Comparison of ENCODE assay signal across 1 cellular context in genomic region chr10:99732033-99732912, GRCh38.
TF ChIP-seq lines count a peak whose summit lies in the region.

TSS of gene COX15 (minus strand) at chr10:99732127. CDS start at chr10:99732049, 78 bp downstream.
A gene with protein sequence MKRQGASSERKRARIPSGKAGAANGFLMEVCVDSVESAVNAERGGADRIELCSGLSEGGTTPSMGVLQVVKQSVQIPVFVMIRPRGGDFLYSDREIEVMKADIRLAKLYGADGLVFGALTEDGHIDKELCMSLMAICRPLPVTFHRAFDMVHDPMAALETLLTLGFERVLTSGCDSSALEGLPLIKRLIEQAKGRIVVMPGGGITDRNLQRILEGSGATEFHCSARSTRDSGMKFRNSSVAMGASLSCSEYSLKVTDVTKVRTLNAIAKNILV (plus strand): TSS chr10:99732234. CDS start chr10:99732349, 115 bp downstream.

TF ChIP-seq in K562, 482 proteins besides CTCF, POLR2A, EP300 and RAD21 (continued from another document and continues in another):
- TF ChIP-seq TEAD1 (CRISPR knock-in tag; IDR thresholded peaks at IDR 0.05), result 0 out of 4 replicates have a peak, but pooled peaks of 1 of the 2 experiments have one; percentile 83
- TF ChIP-seq UBTF (IDR thresholded peaks at IDR 0.05; ENCODE audit: borderline replicate concordance in 1 of 2, low read depth in 2 of 2, low read length in 2 of 2), result 0 out of 4 replicates have a peak, but pooled peaks of 1 of the 2 experiments have one; percentile 30
- TF ChIP-seq ZBTB33 (CRISPR knock-in tag; IDR thresholded peaks at IDR 0.05), result no peak
- peak; percentile 34 for TF ChIP-seq HNRNPLL (IDR thresholded peaks at IDR 0.05; ENCODE audit: low read depth, low read length, poor library complexity, severe bottlenecking)
- no peak for TF ChIP-seq ZNF3 (CRISPR knock-in tag; IDR thresholded peaks at IDR 0.05)
- peak; percentile 67 for TF ChIP-seq MAX (CRISPR knock-in tag; IDR thresholded peaks at IDR 0.05)
- no peak; a peak in 1 of 4 replicates for TF ChIP-seq NONO (IDR thresholded peaks at IDR 0.05; ENCODE audit: low read depth in 2 of 2, low read length in 1 of 2)
- TF ChIP-seq TSC22D4 (tag; IDR thresholded peaks at IDR 0.05), result no peak
- TF ChIP-seq GTF3C2 (IDR thresholded peaks at IDR 0.05; ENCODE audit: borderline replicate concordance, extremely low read depth, insufficient read length), result peak; percentile 39
- no peak for TF ChIP-seq MITF (IDR thresholded peaks at IDR 0.05)
- peak; percentile 69 for TF ChIP-seq C11orf30 (IDR thresholded peaks at IDR 0.05; ENCODE audit: low read depth)
- TF ChIP-seq PHF8 (IDR thresholded peaks at IDR 0.05; ENCODE audit: borderline replicate concordance, low read length), result peak; percentile 79; the same call in 1 of the 2 replicates
- TF ChIP-seq ZNF354B (CRISPR knock-in tag; IDR thresholded peaks at IDR 0.05), result no peak
- no peak for TF ChIP-seq HBP1 (CRISPR knock-in tag; IDR thresholded peaks at IDR 0.05)
- TF ChIP-seq PML (IDR thresholded peaks at IDR 0.05; ENCODE audit: low read length), result peak; percentile 40; the same call in 1 of the 2 replicates
- TF ChIP-seq KDM4B (IDR thresholded peaks at IDR 0.05; ENCODE audit: borderline replicate concordance in 2 of 2, low read depth in 1 of 2), result peak in 1 of 2 experiments; percentile 56; a peak in 1 of 4 replicates
- peak; percentile 70; the same call in 1 of the 2 replicates for TF ChIP-seq ZNF175 (CRISPR knock-in tag; IDR thresholded peaks at IDR 0.05; ENCODE audit: low read depth)
- no peak for TF ChIP-seq RERE (CRISPR knock-in tag; IDR thresholded peaks at IDR 0.05; ENCODE audit: borderline replicate concordance)
- peak; percentile 93 for TF ChIP-seq VEZF1 (CRISPR knock-in tag; IDR thresholded peaks at IDR 0.05)
- no peak for TF ChIP-seq CBX2 (IDR thresholded peaks at IDR 0.05; ENCODE audit: insufficient read depth, low read length, poor library complexity, severe bottlenecking)
- peak; percentile 57 for TF ChIP-seq CCNT2 (IDR thresholded peaks at IDR 0.05; ENCODE audit: borderline replicate concordance, extremely low read depth, insufficient read length, low read depth, low read length)
- no peak for TF ChIP-seq HEY1 (CRISPR knock-in tag; IDR thresholded peaks at IDR 0.05; ENCODE audit: borderline replicate concordance)
- TF ChIP-seq PURB (CRISPR knock-in tag; IDR thresholded peaks at IDR 0.05; ENCODE audit: low read depth), result no peak
- peak; percentile 97 for TF ChIP-seq GABPB1 (CRISPR knock-in tag; IDR thresholded peaks at IDR 0.05)
- no peak for TF ChIP-seq ZNF717 (CRISPR knock-in tag; IDR thresholded peaks at IDR 0.05)
- TF ChIP-seq ARID3B (CRISPR knock-in tag; IDR thresholded peaks at IDR 0.05; ENCODE audit: borderline replicate concordance), result no peak
- TF ChIP-seq MCM7 (IDR thresholded peaks at IDR 0.05), result no peak
- no peak for TF ChIP-seq FUS (optimal IDR thresholded peaks at IDR 0.05; ENCODE audit: low read depth, low read length)
- no peak for TF ChIP-seq PHTF2 (CRISPR knock-in tag; IDR thresholded peaks at IDR 0.05)
- no peak for TF ChIP-seq KLF16 (IDR thresholded peaks at IDR 0.05)
- 0 out of 2 replicates have a peak, but pooled peaks have one; percentile 39 for TF ChIP-seq L3MBTL2 (IDR thresholded peaks at IDR 0.05)
- TF ChIP-seq HLTF (IDR thresholded peaks at IDR 0.05), result 0 out of 2 replicates have a peak, but pooled peaks have one; percentile 11
- TF ChIP-seq SIN3B (IDR thresholded peaks at IDR 0.05; ENCODE audit: low read depth), result peak; percentile 55; the same call in 1 of the 2 replicates
- TF ChIP-seq ESRRB (CRISPR knock-in tag; IDR thresholded peaks at IDR 0.05; ENCODE audit: borderline replicate concordance), result no peak
- no peak for TF ChIP-seq KLF10 (CRISPR knock-in tag; IDR thresholded peaks at IDR 0.05)
- TF ChIP-seq, protein P1, sequence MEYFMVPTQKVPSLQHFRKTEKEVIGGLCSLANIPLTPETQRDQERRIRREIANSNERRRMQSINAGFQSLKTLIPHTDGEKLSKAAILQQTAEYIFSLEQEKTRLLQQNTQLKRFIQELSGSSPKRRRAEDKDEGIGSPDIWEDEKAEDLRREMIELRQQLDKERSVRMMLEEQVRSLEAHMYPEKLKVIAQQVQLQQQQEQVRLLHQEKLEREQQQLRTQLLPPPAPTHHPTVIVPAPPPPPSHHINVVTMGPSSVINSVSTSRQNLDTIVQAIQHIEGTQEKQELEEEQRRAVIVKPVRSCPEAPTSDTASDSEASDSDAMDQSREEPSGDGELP (CRISPR knock-in tag; IDR thresholded peaks at IDR 0.05; ENCODE audit: borderline replicate concordance), result peak; percentile 75
- TF ChIP-seq EP400 (IDR thresholded peaks at IDR 0.05), result peak; percentile 86
- no peak for TF ChIP-seq ZNF561 (CRISPR knock-in tag; conservative IDR thresholded peaks at IDR 0.05)
